In genomic region chr2:84894758-84895520, GRCh38 we compare ENCODE assay signal across 9 cellular contexts. TPM values are rescaled to one million over a fixed set of nuclear protein-coding genes. Genes with fewer than 3 reads are reported as not detected.
DNase-seq lines count a peak whose midpoint lies in the region; ATAC-seq and TF ChIP-seq lines count a peak whose summit lies in the region.
"Had no signal": no experiment of that assay in that cellular context is flagged by ENCODE, and none has a peak within 500 bp of the region (broad histone marks: within the 10 kb centered on the region; RNA-seq: fewer than 3 reads in every experiment).

No MANE protein-coding gene starts in this region.

- no peak for TF ChIP-seq CTCF in natural killer cell (IDR thresholded peaks at IDR 0.05)
- no peak for TF ChIP-seq CTCF in dorsolateral prefrontal cortex (IDR thresholded peaks at IDR 0.05 in 54 of 56, conservative IDR thresholded peaks at IDR 0.05 in 2 of 56; ENCODE audit: low read depth in 1 of 56, partially characterized antibody in 56 of 56)

- H3K36me3 Mint-ChIP-seq in activated naive CD8-positive, alpha-beta T cell treated with anti-CD3 and anti-CD28 coated beads, Interleukin-2, amount 10 ng/mL, durations not matched to agents 7 days and 5 days: peaks cover 3% of the 10 kb centered on the region
- no peaks in the 10 kb centered on the region for H3K36me3 Mint-ChIP-seq in natural killer cell

- H4K20me1 ChIP-seq in Karpas-422 (ENCODE audit: insufficient read depth, low read depth, low read length): no peaks in the 10 kb centered on the region

- peak overlapping the region; percentile 30 for H3K9ac ChIP-seq in Karpas-422 (ENCODE audit: low read length)

- H3K4me3 ChIP-seq in Karpas-422 (ENCODE audit: low read length) (no peak overlapping the region), dorsolateral prefrontal cortex (no peak overlapping the region)
- H3K4me3 ChIP-seq: HAP-1 had no signal

- H3K4me3 Mint-ChIP-seq in activated naive CD8-positive, alpha-beta T cell treated with anti-CD3 and anti-CD28 coated beads, Interleukin-2, amount 10 ng/mL, durations not matched to agents 7 days and 5 days: peak overlapping the region; percentile 62
- peak overlapping the region; percentile 10 for H3K4me3 Mint-ChIP-seq in natural killer cell

- H3K27me3 Mint-ChIP-seq in activated naive CD8-positive, alpha-beta T cell treated with anti-CD3 and anti-CD28 coated beads, Interleukin-2, amount 10 ng/mL, durations not matched to agents 7 days and 5 days: no peaks in the 10 kb centered on the region
- H3K27me3 Mint-ChIP-seq in natural killer cell (ENCODE audit: low read depth in 2 of 2): no peaks in the 10 kb centered on the region

- H3K4me1 Mint-ChIP-seq in activated naive CD8-positive, alpha-beta T cell treated with anti-CD3 and anti-CD28 coated beads, Interleukin-2, amount 10 ng/mL, durations not matched to agents 7 days and 5 days: peaks cover 59% of the 10 kb centered on the region
- peaks cover 24 to 34% of the 10 kb centered on the region in 2 donors for H3K4me1 Mint-ChIP-seq in natural killer cell

- POLR2A ChIA-PET in activated naive CD8-positive, alpha-beta T cell treated with anti-CD3 and anti-CD28 coated beads, Interleukin-2, amount 10 ng/mL, durations not matched to agents 7 days and 5 days (lab: Charles Lee): interaction anchor here (1.5 to 3.3 kb wide), 2 partner anchors 11 to 30 kb away, joined by 4 to 51 read pairs; partner anchors contain the start of gene TMSB10

- no peaks in the 10 kb centered on the region; the same call in 1 of the 2 replicates for H3K9me2 ChIP-seq in Karpas-422 (replicated peaks; ENCODE audit: insufficient read depth, low read length)

- peak overlapping the region; percentile 21 for H3K4me2 ChIP-seq in Karpas-422 (ENCODE audit: low read depth, low read length, poor library complexity, severe bottlenecking)

- no peaks in the 10 kb centered on the region for H3K27me3 ChIP-seq in Karpas-422 (ENCODE audit: low read length)
- H3K27me3 ChIP-seq in dorsolateral prefrontal cortex: no peaks in the 10 kb centered on the region

- H3K36me3 ChIP-seq in Karpas-422 (ENCODE audit: insufficient read depth, low read length): no peaks in the 10 kb centered on the region
- H3K36me3 ChIP-seq: HAP-1 had no signal

- peak overlapping the region; percentile 83 for H2AFZ ChIP-seq in Karpas-422 (ENCODE audit: low read length)

- H3K27ac ChIP-seq in Karpas-422 (ENCODE audit: low read length) (no peak overlapping the region), dorsolateral prefrontal cortex (no peak overlapping the region)

- H3K79me2 ChIP-seq in Karpas-422 (ENCODE audit: low read length): no peaks in the 10 kb centered on the region

- peaks cover 32% of the 10 kb centered on the region for H3K4me1 ChIP-seq in Karpas-422 (ENCODE audit: low read length)
- H3K4me1 ChIP-seq: HAP-1 had no signal

- peak; percentile 45 for ATAC-seq in activated naive CD8-positive, alpha-beta T cell treated with anti-CD3 and anti-CD28 coated beads, Interleukin-2, amount 10 ng/mL, durations not matched to agents 7 days and 5 days (ENCODE audit: low read depth)
- ATAC-seq in natural killer cell (peak; percentile 24 to 50 (median 49)), GM21381 (IDR thresholded peaks at IDR 0.05; ENCODE audit: unreplicated experiment) (no peak)

- intact Hi-C loops in natural killer cell (cut with micrococcal nuclease) (no loop called here), dorsolateral prefrontal cortex (cut with DNase I) (no loop called here)

- H3K9me3 Mint-ChIP-seq in activated naive CD8-positive, alpha-beta T cell treated with anti-CD3 and anti-CD28 coated beads, Interleukin-2, amount 10 ng/mL, durations not matched to agents 7 days and 5 days: no peaks in the 10 kb centered on the region
- no peaks in the 10 kb centered on the region for H3K9me3 Mint-ChIP-seq in natural killer cell

- no peaks in the 10 kb centered on the region for H3K9me3 ChIP-seq in Karpas-422 (ENCODE audit: low read length)
- H3K9me3 ChIP-seq: HAP-1 had no signal

- H3K27ac Mint-ChIP-seq in activated naive CD8-positive, alpha-beta T cell treated with anti-CD3 and anti-CD28 coated beads, Interleukin-2, amount 10 ng/mL, durations not matched to agents 7 days and 5 days: peak overlapping the region; percentile 75
- H3K27ac Mint-ChIP-seq in natural killer cell: peak overlapping the region; percentile 65 to 94

- DNase-seq in GF-D8 (lab: John Stamatoyannopoulos, UW): peak; percentile 48
- peak; percentile 56 for DNase-seq in Karpas-422
- DNase-seq in activated naive CD8-positive, alpha-beta T cell treated with anti-CD3 and anti-CD28 coated beads, Interleukin-2, amount 10 ng/mL, durations not matched to agents 7 days and 5 days: no peak
- DNase-seq in natural killer cell: no peak
- no peak for DNase-seq in NCI-H2029 treated with DMSO at 0.1 percent for 48 hours (lab: John Stamatoyannopoulos, UW)
- no peak for DNase-seq in OCI-M1 (lab: John Stamatoyannopoulos, UW)
- no peak for DNase-seq in dorsolateral prefrontal cortex

RNA-seq across cellular contexts. Expression of gene TMSB10, which starts 10.5 kb away (rescaled TPM):
- total RNA-seq in Karpas-422 (2014; rRNA removed; shearing (Covaris generic); ENCODE audit: low replicate concordance): 1,287 and 3,084 TPM in 2 replicates
- total RNA-seq in activated naive CD8-positive, alpha-beta T cell treated with anti-CD3 and anti-CD28 coated beads, Interleukin-2, amount 10 ng/mL, durations not matched to agents 7 days and 5 days: 1,000 to 10,000 TPM; 4,217 to 4,653 TPM
- 1,000 to 10,000 TPM; 1,247 to 1,683 (median 1,557) TPM for total RNA-seq in natural killer cell
- total RNA-seq in dorsolateral prefrontal cortex: 1,000 to 10,000 TPM in 44 of 120 experiments, 100 to 1,000 TPM in 76; 441 to 1,542 (median 928) TPM

RNA-seq across cellular contexts. Expression of gene TRABD2A, which starts 14.1 kb away (rescaled TPM):
- total RNA-seq in Karpas-422 (2014; rRNA removed; shearing (Covaris generic); ENCODE audit: low replicate concordance): 0.04 and 2.4 TPM in 2 replicates
- 10 to 100 TPM; 81.1 to 85.5 TPM for total RNA-seq in activated naive CD8-positive, alpha-beta T cell treated with anti-CD3 and anti-CD28 coated beads, Interleukin-2, amount 10 ng/mL, durations not matched to agents 7 days and 5 days
- 1 to 10 TPM; 1.4 to 6.3 (median 6.3) TPM for total RNA-seq in natural killer cell
- 10 to 100 TPM in 61 of 120 experiments, 1 to 10 TPM in 59; 3.6 to 26.3 (median 10.1) TPM for total RNA-seq in dorsolateral prefrontal cortex

Comparison
In these comparisons a context has a peak if more than half of its experiments do, and no peak if none do; other contexts are left out.
1. DNase-seq: peak in GF-D8 (single experiment) and Karpas-422 (single experiment); none in activated naive CD8-positive, alpha-beta T cell treated with anti-CD3 and anti-CD28 coated beads, Interleukin-2, amount 10 ng/mL, durations not matched to agents 7 days and 5 days (single experiment), natural killer cell (single experiment), NCI-H2029 treated with DMSO at 0.1 percent for 48 hours (single experiment), OCI-M1 (single experiment) and dorsolateral prefrontal cortex (0 of 10).